ENCODE assay signal across 1 cellular context in the genomic region with DNA sequence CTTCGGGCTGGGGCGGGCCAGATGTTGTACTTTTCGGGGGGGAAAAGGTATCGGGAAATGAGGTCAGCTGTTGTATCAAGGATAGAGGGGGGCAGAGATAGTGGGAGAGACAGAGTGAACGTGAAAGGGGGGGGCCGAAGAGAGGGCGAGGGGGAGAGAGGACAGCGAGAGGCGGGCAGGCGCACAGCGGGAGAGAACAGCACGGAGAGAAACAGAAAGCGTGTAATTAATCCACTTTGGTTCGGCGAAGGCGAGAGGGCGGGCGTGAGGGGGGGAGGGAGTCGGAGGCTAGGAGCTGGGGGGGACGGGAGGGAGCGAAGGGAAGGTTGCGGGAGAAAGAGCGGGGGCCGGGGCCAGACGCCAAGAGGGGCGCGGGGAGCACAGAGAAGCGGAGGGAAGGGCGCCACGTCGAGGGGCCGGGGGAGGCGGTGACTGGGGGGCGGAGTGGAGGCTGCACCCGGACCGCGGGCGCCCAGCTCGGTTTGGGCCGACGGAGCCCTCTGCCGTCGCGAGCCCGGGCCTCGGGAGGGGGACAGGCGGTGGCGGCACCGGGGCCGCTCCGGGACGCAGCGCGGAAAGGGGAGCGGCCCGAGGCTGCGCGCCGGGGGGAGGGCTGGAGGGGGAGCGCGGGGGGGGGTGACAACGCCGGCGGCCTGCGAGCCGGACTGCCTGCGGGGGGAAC.
TF ChIP-seq lines count a peak whose summit lies in the region.

No MANE protein-coding gene starts in this region.

TF ChIP-seq in HepG2, 621 proteins besides CTCF, POLR2A, EP300 and RAD21 (continued from another document):
- TF ChIP-seq ZNF772 (CRISPR knock-in tag; IDR thresholded peaks at IDR 0.05) (peak; percentile 53; the same call in 1 of the 2 replicates), ZNF816 (CRISPR knock-in tag; IDR thresholded peaks at IDR 0.05; ENCODE audit: borderline replicate concordance) (peak; percentile 39; the same call in 1 of the 2 replicates), PAX8 (CRISPR knock-in tag; IDR thresholded peaks at IDR 0.05; ENCODE audit: borderline replicate concordance) (0 out of 2 replicates have a peak, but pooled peaks have one; percentile 79), ZNF558 (CRISPR knock-in tag; IDR thresholded peaks at IDR 0.05; ENCODE audit: borderline replicate concordance) (peak; percentile 45; the same call in 1 of the 2 replicates), ZNF709 (CRISPR knock-in tag; IDR thresholded peaks at IDR 0.05) (peak; percentile 60; the same call in 1 of the 2 replicates), IKZF4 (CRISPR knock-in tag; IDR thresholded peaks at IDR 0.05; ENCODE audit: borderline replicate concordance, low read depth, not compliant biosample characterization) (peak; percentile 60), RBM22 (optimal IDR thresholded peaks at IDR 0.05; ENCODE audit: low read length) (peak; percentile 87), MLLT10 (CRISPR knock-in tag; IDR thresholded peaks at IDR 0.05) (no peak), ZNF432 (CRISPR knock-in tag; IDR thresholded peaks at IDR 0.05; ENCODE audit: borderline replicate concordance) (no peak), AGO2 (optimal IDR thresholded peaks at IDR 0.05; ENCODE audit: low read depth, low read length) (peak; percentile 96), MED8 (CRISPR knock-in tag; IDR thresholded peaks at IDR 0.05; ENCODE audit: insufficient replicate concordance) (peak; percentile 50), PAF1 (CRISPR knock-in tag; IDR thresholded peaks at IDR 0.05) (peak; percentile 78; the same call in 1 of the 2 replicates), PHF8 (CRISPR knock-in tag; IDR thresholded peaks at IDR 0.05) (no peak), SAFB2 (CRISPR knock-in tag; IDR thresholded peaks at IDR 0.05; ENCODE audit: borderline replicate concordance, low read depth) (peak; percentile 65; the same call in 1 of the 2 replicates), AFF4 (CRISPR knock-in tag; IDR thresholded peaks at IDR 0.05) (peak; percentile 100), GABPA (IDR thresholded peaks at IDR 0.05; ENCODE audit: low read depth, low read length) (no peak), GABPA (CRISPR knock-in tag; IDR thresholded peaks at IDR 0.05; ENCODE audit: low read depth) (no peak), SSRP1 (CRISPR knock-in tag; IDR thresholded peaks at IDR 0.05) (peak; percentile 99), ZNF746 (CRISPR knock-in tag; IDR thresholded peaks at IDR 0.05) (peak; percentile 11; the same call in 1 of the 2 replicates), RBFOX2 (IDR thresholded peaks at IDR 0.05; ENCODE audit: low read depth, low read length) (peak; percentile 83), ZFP82 (CRISPR knock-in tag; IDR thresholded peaks at IDR 0.05; ENCODE audit: borderline replicate concordance) (peak; percentile 58; the same call in 1 of the 2 replicates), ZNF589 (CRISPR knock-in tag; conservative IDR thresholded peaks at IDR 0.05) (peak; percentile 67; the same call in 1 of the 2 replicates), ZNF749 (CRISPR knock-in tag; IDR thresholded peaks at IDR 0.05; ENCODE audit: borderline replicate concordance) (peak; percentile 21; the same call in 1 of the 2 replicates), ZBTB38 (CRISPR knock-in tag; IDR thresholded peaks at IDR 0.05) (peak; percentile 25; the same call in 1 of the 2 replicates), ZNF280B (CRISPR knock-in tag; IDR thresholded peaks at IDR 0.05; ENCODE audit: borderline replicate concordance) (0 out of 2 replicates have a peak, but pooled peaks have one; percentile 51), PRMT3 (CRISPR knock-in tag; IDR thresholded peaks at IDR 0.05; ENCODE audit: borderline replicate concordance, low read depth) (peak; percentile 50; the same call in 1 of the 2 replicates), MAX (IDR thresholded peaks at IDR 0.05) (no peak), ZNF235 (CRISPR knock-in tag; IDR thresholded peaks at IDR 0.05; ENCODE audit: borderline replicate concordance) (0 out of 2 replicates have a peak, but pooled peaks have one; percentile 41)
- TF ChIP-seq, protein P1, sequence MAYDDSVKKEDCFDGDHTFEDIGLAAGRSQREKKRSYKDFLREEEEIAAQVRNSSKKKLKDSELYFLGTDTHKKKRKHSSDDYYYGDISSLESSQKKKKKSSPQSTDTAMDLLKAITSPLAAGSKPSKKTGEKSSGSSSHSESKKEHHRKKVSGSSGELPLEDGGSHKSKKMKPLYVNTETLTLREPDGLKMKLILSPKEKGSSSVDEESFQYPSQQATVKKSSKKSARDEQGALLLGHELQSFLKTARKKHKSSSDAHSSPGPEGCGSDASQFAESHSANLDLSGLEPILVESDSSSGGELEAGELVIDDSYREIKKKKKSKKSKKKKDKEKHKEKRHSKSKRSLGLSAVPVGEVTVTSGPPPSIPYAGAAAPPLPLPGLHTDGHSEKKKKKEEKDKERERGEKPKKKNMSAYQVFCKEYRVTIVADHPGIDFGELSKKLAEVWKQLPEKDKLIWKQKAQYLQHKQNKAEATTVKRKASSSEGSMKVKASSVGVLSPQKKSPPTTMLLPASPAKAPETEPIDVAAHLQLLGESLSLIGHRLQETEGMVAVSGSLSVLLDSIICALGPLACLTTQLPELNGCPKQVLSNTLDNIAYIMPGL (CRISPR knock-in tag; IDR thresholded peaks at IDR 0.05; ENCODE audit: borderline replicate concordance in 1 of 2, low read depth in 1 of 2): 0 out of 4 replicates have a peak, but pooled peaks of 1 of the 2 experiments have one; percentile 7
- TF ChIP-seq, protein P2, sequence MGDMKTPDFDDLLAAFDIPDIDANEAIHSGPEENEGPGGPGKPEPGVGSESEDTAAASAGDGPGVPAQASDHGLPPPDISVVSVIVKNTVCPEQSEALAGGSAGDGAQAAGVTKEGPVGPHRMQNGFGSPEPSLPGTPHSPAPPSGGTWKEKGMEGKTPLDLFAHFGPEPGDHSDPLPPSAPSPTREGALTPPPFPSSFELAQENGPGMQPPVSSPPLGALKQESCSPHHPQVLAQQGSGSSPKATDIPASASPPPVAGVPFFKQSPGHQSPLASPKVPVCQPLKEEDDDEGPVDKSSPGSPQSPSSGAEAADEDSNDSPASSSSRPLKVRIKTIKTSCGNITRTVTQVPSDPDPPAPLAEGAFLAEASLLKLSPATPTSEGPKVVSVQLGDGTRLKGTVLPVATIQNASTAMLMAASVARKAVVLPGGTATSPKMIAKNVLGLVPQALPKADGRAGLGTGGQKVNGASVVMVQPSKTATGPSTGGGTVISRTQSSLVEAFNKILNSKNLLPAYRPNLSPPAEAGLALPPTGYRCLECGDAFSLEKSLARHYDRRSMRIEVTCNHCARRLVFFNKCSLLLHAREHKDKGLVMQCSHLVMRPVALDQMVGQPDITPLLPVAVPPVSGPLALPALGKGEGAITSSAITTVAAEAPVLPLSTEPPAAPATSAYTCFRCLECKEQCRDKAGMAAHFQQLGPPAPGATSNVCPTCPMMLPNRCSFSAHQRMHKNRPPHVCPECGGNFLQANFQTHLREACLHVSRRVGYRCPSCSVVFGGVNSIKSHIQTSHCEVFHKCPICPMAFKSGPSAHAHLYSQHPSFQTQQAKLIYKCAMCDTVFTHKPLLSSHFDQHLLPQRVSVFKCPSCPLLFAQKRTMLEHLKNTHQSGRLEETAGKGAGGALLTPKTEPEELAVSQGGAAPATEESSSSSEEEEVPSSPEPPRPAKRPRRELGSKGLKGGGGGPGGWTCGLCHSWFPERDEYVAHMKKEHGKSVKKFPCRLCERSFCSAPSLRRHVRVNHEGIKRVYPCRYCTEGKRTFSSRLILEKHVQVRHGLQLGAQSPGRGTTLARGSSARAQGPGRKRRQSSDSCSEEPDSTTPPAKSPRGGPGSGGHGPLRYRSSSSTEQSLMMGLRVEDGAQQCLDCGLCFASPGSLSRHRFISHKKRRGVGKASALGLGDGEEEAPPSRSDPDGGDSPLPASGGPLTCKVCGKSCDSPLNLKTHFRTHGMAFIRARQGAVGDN (CRISPR knock-in tag; IDR thresholded peaks at IDR 0.05): peak; percentile 59
- TF ChIP-seq, protein P3, sequence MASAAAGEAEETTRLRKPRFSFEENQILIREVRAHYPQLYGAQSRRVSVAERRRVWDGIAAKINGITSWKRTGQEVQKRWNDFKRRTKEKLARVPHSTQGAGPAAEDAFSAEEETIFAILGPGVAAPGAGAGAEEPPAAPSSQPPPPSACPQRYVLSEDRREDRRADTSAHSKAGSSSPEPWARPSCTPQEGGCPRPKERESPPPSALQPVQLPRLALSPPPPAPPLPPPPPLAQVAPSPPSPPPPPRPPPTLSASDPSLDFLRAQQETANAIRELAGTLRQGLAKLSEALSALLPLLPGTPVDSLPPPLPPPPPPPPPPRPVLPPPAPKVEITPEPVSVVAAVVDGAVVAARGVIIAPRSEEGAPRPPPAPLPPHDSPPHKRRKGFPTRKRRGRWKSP (CRISPR knock-in tag; IDR thresholded peaks at IDR 0.05): peak; percentile 44; the same call in 1 of the 2 replicates
- TF ChIP-seq, protein P4, sequence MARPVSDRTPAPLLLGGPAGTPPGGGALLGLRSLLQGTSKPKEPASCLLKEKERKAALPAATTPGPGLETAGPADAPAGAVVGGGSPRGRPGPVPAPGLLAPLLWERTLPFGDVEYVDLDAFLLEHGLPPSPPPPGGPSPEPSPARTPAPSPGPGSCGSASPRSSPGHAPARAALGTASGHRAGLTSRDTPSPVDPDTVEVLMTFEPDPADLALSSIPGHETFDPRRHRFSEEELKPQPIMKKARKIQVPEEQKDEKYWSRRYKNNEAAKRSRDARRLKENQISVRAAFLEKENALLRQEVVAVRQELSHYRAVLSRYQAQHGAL (CRISPR knock-in tag; IDR thresholded peaks at IDR 0.05; ENCODE audit: not compliant biosample characterization): no peak
